Comparison of ENCODE assay signal across 31 cellular contexts in the genomic region with DNA sequence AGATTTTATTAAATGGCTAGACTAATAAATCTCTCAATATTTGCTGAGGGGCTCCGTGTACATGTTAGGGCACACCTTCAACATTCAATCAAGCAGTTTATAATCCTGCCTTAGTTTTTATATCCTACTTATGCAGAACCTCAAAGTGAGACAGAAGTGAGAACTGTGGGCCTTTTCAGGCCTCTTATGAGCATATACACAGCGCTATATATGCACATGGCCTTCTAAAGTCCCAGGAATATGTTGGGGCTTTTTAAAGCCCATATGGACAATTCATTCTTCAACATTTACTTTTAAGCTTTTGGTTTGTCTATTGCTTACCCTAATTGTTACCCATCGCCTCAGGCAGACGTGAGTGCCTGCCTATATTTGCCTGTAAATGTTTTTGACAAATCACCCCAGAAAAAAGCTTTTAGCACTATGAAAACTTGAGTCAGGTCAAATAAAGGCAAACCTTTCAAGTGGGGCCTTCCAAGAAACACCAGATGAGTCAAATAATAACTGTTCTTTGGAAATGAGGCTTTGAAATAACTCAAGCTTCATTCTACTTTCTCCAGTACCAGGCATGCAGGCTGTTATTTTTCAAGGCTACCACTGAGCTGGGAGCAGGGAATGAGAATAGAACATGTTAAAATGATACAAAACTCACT. TPM values are rescaled to one million over a fixed set of nuclear protein-coding genes. Genes with fewer than 3 reads are reported as not detected.
A peak's percentile ranks its signal among the peaks of the same experiment; 100 is the strongest.
DNase-seq lines count a peak whose midpoint lies in the region; ATAC-seq and TF ChIP-seq lines count a peak whose summit lies in the region.
"Had no signal": no experiment of that assay in that cellular context is flagged by ENCODE, and none has a peak within 500 bp of the region (broad histone marks: within the 10 kb centered on the region; RNA-seq: fewer than 3 reads in every experiment).

No MANE protein-coding gene starts in this region.

- no peak overlapping the region for H2BK12ac ChIP-seq in H9 (ENCODE audit: insufficient read length, low read depth, low read length)

- H3K79me1 ChIP-seq in H9 (ENCODE audit: insufficient read depth, low read depth, low read length, poor library complexity, severe bottlenecking): no peaks in the 10 kb centered on the region

- intact Hi-C loops in activated CD4-positive, alpha-beta T cell treated with anti-CD3 and anti-CD28 coated beads, Interleukin-2, amount 10 ng/mL, durations not matched to agents 24 days and 14 days (cut with micrococcal nuclease): loop anchor here (1.0 kb wide), 1 partner anchor 21 kb away; no protein-coding TSS in a partner anchor

- H4K5ac ChIP-seq in H9 (ENCODE audit: insufficient read length, low read depth, low read length): no peak overlapping the region

- peak; percentile 73 for ATAC-seq in activated naive CD8-positive, alpha-beta T cell treated with anti-CD3 and anti-CD28 coated beads, Interleukin-2, amount 10 ng/mL, durations not matched to agents 7 days and 5 days (ENCODE audit: low read depth)
- ATAC-seq in activated T-helper 17 cell treated with anti-CD3 and anti-CD28 coated beads, Interleukin-2, amount 50 U/mL, for 72 hours (replicated peaks): peak; percentile 76
- no peak for ATAC-seq in upper lobe of left lung (ENCODE audit: low FRiP score in 2 of 2)
- ATAC-seq: GM12878, GM23338, Right ventricle myocardium inferior had no signal

- peaks cover 26% of the 10 kb centered on the region for H3K9me3 Mint-ChIP-seq in activated CD4-positive, alpha-beta T cell treated with anti-CD3 and anti-CD28 coated beads, Interleukin-2, amount 10 ng/mL, durations not matched to agents 24 days and 14 days
- H3K9me3 Mint-ChIP-seq in activated naive CD8-positive, alpha-beta T cell treated with anti-CD3 and anti-CD28 coated beads, Interleukin-2, amount 10 ng/mL, durations not matched to agents 7 days and 5 days: peaks cover 16% of the 10 kb centered on the region
- H3K9me3 Mint-ChIP-seq in activated naive CD8-positive, alpha-beta T cell treated with anti-CD3 and anti-CD28 coated beads for 36 hours: peaks cover 23% of the 10 kb centered on the region
- H3K9me3 Mint-ChIP-seq in activated T-helper 17 cell treated with anti-CD3 and anti-CD28 coated beads, Interleukin-2, amount 50 U/mL, for 72 hours: peaks cover 11% of the 10 kb centered on the region
- peaks cover 20 to 26% of the 10 kb centered on the region in 2 experiments for H3K9me3 Mint-ChIP-seq in H9

- H3K4me3 Mint-ChIP-seq in activated CD4-positive, alpha-beta T cell treated with anti-CD3 and anti-CD28 coated beads, Interleukin-2, amount 10 ng/mL, durations not matched to agents 24 days and 14 days: peak overlapping the region; percentile 16
- H3K4me3 Mint-ChIP-seq in activated naive CD8-positive, alpha-beta T cell treated with anti-CD3 and anti-CD28 coated beads, Interleukin-2, amount 10 ng/mL, durations not matched to agents 7 days and 5 days: peak overlapping the region; percentile 39
- H3K4me3 Mint-ChIP-seq in activated naive CD8-positive, alpha-beta T cell treated with anti-CD3 and anti-CD28 coated beads for 36 hours: no peak overlapping the region
- no peak overlapping the region for H3K4me3 Mint-ChIP-seq in activated T-helper 17 cell treated with anti-CD3 and anti-CD28 coated beads, Interleukin-2, amount 50 U/mL, for 72 hours
- H3K4me3 Mint-ChIP-seq in H9: no peak overlapping the region
- H3K4me3 Mint-ChIP-seq: CD14-positive monocyte; CD8-positive, alpha-beta memory T cell; GM23338; HFFc6 had no signal

- H4K20me1 ChIP-seq in H9 (ENCODE audit: control insufficient read depth, insufficient read depth, insufficient read length): no peaks in the 10 kb centered on the region

- DNase-seq in activated CD4-positive, alpha-beta T cell treated with anti-CD3 and anti-CD28 coated beads, Interleukin-2, amount 10 ng/mL, durations not matched to agents 24 days and 14 days: no peak
- no peak for DNase-seq in activated CD4-positive, alpha-beta T cell treated with anti-CD3 and anti-CD28 coated beads for 48 hours
- no peak for DNase-seq in activated naive CD8-positive, alpha-beta T cell treated with anti-CD3 and anti-CD28 coated beads, Interleukin-2, amount 10 ng/mL, durations not matched to agents 7 days and 5 days
- DNase-seq in activated naive CD8-positive, alpha-beta T cell treated with anti-CD3 and anti-CD28 coated beads for 36 hours: no peak
- DNase-seq in NCI-H748 treated with DMSO at 0.1 percent for 48 hours (lab: John Stamatoyannopoulos, UW) (no peak), H9 (no peak), upper lobe of left lung (no peak)
- DNase-seq: 8988T; ACHN; BE2C; CD8-positive, alpha-beta memory T cell; DMS 273 treated with DMSO at 0.1 percent for 48 hours; DMS79; EL; GDM1; HFFc6; IMR-90; KG1; MG63; NCI-H1105 treated with DMSO at 0.1 percent for 48 hours; NCI-H146; NCI-H2029; NCI-H446 treated with DMSO at 0.1 percent for 48 hours; NCI-H526; PC-9 had no signal

- H2AFZ ChIP-seq in H9 (ENCODE audit: low read length): no peak overlapping the region
- H2AFZ ChIP-seq: GM23338, PC-9 had no signal

- no peak overlapping the region for H2AK5ac ChIP-seq in H9 (ENCODE audit: insufficient read length, low read length)

- peaks cover 20% of the 10 kb centered on the region for H3K36me3 Mint-ChIP-seq in activated CD4-positive, alpha-beta T cell treated with anti-CD3 and anti-CD28 coated beads, Interleukin-2, amount 10 ng/mL, durations not matched to agents 24 days and 14 days (ENCODE audit: low read depth)
- H3K36me3 Mint-ChIP-seq in activated naive CD8-positive, alpha-beta T cell treated with anti-CD3 and anti-CD28 coated beads, Interleukin-2, amount 10 ng/mL, durations not matched to agents 7 days and 5 days: peaks cover 30% of the 10 kb centered on the region
- peaks cover 6% of the 10 kb centered on the region for H3K36me3 Mint-ChIP-seq in activated naive CD8-positive, alpha-beta T cell treated with anti-CD3 and anti-CD28 coated beads for 36 hours
- no peaks in the 10 kb centered on the region for H3K36me3 Mint-ChIP-seq in activated T-helper 17 cell treated with anti-CD3 and anti-CD28 coated beads, Interleukin-2, amount 50 U/mL, for 72 hours (ENCODE audit: low read depth)
- peaks cover 0 to 11% (median 2%) of the 10 kb centered on the region in 3 experiments; a peak in 2 of 7 replicates for H3K36me3 Mint-ChIP-seq in H9 (ENCODE audit: insufficient read depth in 1 of 3, low read depth in 3 of 3)
- H3K36me3 Mint-ChIP-seq: CD14-positive monocyte had no signal

- no peak overlapping the region for H2BK120ac ChIP-seq in H9 (ENCODE audit: low read depth, low read length, poor library complexity, severe bottlenecking)

- no peak overlapping the region for H3K9ac ChIP-seq in H9 (ENCODE audit: extremely low read depth, insufficient read length, low read length)

- TF ChIP-seq CTCF in H9 (conservative IDR thresholded peaks at IDR 0.05) (no peak), upper lobe of left lung (IDR thresholded peaks at IDR 0.05) (no peak)

- H3K23me2 ChIP-seq in H9 (ENCODE audit: insufficient read length, low read depth, low read length, poor library complexity, severe bottlenecking): no peaks in the 10 kb centered on the region

- peak overlapping the region; percentile 64 for H3K27ac Mint-ChIP-seq in activated CD4-positive, alpha-beta T cell treated with anti-CD3 and anti-CD28 coated beads, Interleukin-2, amount 10 ng/mL, durations not matched to agents 24 days and 14 days
- H3K27ac Mint-ChIP-seq in activated naive CD8-positive, alpha-beta T cell treated with anti-CD3 and anti-CD28 coated beads, Interleukin-2, amount 10 ng/mL, durations not matched to agents 7 days and 5 days: peak overlapping the region; percentile 74
- no peak overlapping the region for H3K27ac Mint-ChIP-seq in activated naive CD8-positive, alpha-beta T cell treated with anti-CD3 and anti-CD28 coated beads for 36 hours
- H3K27ac Mint-ChIP-seq in activated T-helper 17 cell treated with anti-CD3 and anti-CD28 coated beads, Interleukin-2, amount 50 U/mL, for 72 hours: no peak overlapping the region
- no peak overlapping the region for H3K27ac Mint-ChIP-seq in H9
- H3K27ac Mint-ChIP-seq: CD14-positive monocyte; CD8-positive, alpha-beta memory T cell; GM23338; HFFc6 had no signal

- no peaks in the 10 kb centered on the region for H3K36me3 ChIP-seq in upper lobe of left lung
- H3K36me3 ChIP-seq: BE2C, HAP-1, MG63 had no signal

- H2BK5ac ChIP-seq in H9 (ENCODE audit: insufficient read length, low read length): no peak overlapping the region

- H3K79me2 ChIP-seq in H9 (ENCODE audit: insufficient read depth, low read length): no peaks in the 10 kb centered on the region

- no peak overlapping the region for H3K14ac ChIP-seq in H9 (ENCODE audit: insufficient read depth, low read length)

- no peak overlapping the region for H3K4me3 ChIP-seq in upper lobe of left lung
- H3K4me3 ChIP-seq: GM12878, GM23338, HAP-1, MG63, PC-9 had no signal

- no peak overlapping the region for H3K56ac ChIP-seq in H9 (ENCODE audit: insufficient read length, low read depth, low read length)

- no peak overlapping the region for H3T11ph ChIP-seq in H9 (ENCODE audit: low read length)

- no peak overlapping the region for H4K8ac ChIP-seq in H9 (replicated peaks; ENCODE audit: insufficient read length, low read depth, low read length)

- no peak for TF ChIP-seq EP300 in upper lobe of left lung (IDR thresholded peaks at IDR 0.05)

- H3K4me1 ChIP-seq in H9 (ENCODE audit: insufficient read depth, low read length) (no peaks in the 10 kb centered on the region), upper lobe of left lung (no peaks in the 10 kb centered on the region)
- H3K4me1 ChIP-seq: BE2C, HAP-1 had no signal

- H3K23ac ChIP-seq in H9 (ENCODE audit: insufficient read length, low read depth, low read length): no peak overlapping the region

- WGBS in H9 (ENCODE audit: extremely low coverage, insufficient read length, low lambda C conversion rate): no CpG with 5 or more reads among the region's 4 CpGs
- 61 to 76% methylated on average over 4 of the region's 4 CpGs for WGBS in upper lobe of left lung, 2 donors

- H2BK15ac ChIP-seq in H9 (ENCODE audit: low read depth, low read length): no peak overlapping the region

- no peaks in the 10 kb centered on the region for H3K27me3 ChIP-seq in H9 (ENCODE audit: insufficient read depth, low read length)
- H3K27me3 ChIP-seq in upper lobe of left lung: no peaks in the 10 kb centered on the region
- H3K27me3 ChIP-seq: BE2C had no signal

- no peak overlapping the region for H3K18ac ChIP-seq in H9 (ENCODE audit: insufficient read length, low read depth, low read length)

- POLR2A ChIA-PET in activated naive CD8-positive, alpha-beta T cell treated with anti-CD3 and anti-CD28 coated beads, Interleukin-2, amount 10 ng/mL, durations not matched to agents 7 days and 5 days (lab: Charles Lee): no interaction called here

- no peak for TF ChIP-seq POLR2A in upper lobe of left lung (IDR thresholded peaks at IDR 0.05)

- H3K4me1 Mint-ChIP-seq in activated CD4-positive, alpha-beta T cell treated with anti-CD3 and anti-CD28 coated beads, Interleukin-2, amount 10 ng/mL, durations not matched to agents 24 days and 14 days: peaks cover 8% of the 10 kb centered on the region
- H3K4me1 Mint-ChIP-seq in activated naive CD8-positive, alpha-beta T cell treated with anti-CD3 and anti-CD28 coated beads, Interleukin-2, amount 10 ng/mL, durations not matched to agents 7 days and 5 days: peaks cover 12% of the 10 kb centered on the region
- peaks cover 3% of the 10 kb centered on the region for H3K4me1 Mint-ChIP-seq in activated naive CD8-positive, alpha-beta T cell treated with anti-CD3 and anti-CD28 coated beads for 36 hours
- no peaks in the 10 kb centered on the region for H3K4me1 Mint-ChIP-seq in activated T-helper 17 cell treated with anti-CD3 and anti-CD28 coated beads, Interleukin-2, amount 50 U/mL, for 72 hours
- H3K4me1 Mint-ChIP-seq in H9: no peaks in the 10 kb centered on the region
- H3K4me1 Mint-ChIP-seq: CD14-positive monocyte; CD8-positive, alpha-beta memory T cell; GM23338 had no signal

- H3K9me3 ChIP-seq in H9 (ENCODE audit: control insufficient read depth, low read depth, low read length): no peaks in the 10 kb centered on the region
- H3K9me3 ChIP-seq in upper lobe of left lung: peaks cover 0 to 14% (median 3%) of the 10 kb centered on the region in 4 donors
- H3K9me3 ChIP-seq: BE2C, HAP-1 had no signal

- H4K91ac ChIP-seq in H9 (ENCODE audit: insufficient read length, low read depth, low read length): no peak overlapping the region

- H2BK20ac ChIP-seq in H9 (ENCODE audit: low read depth, low read length, poor library complexity, severe bottlenecking): no peak overlapping the region

- H3K4ac ChIP-seq in H9 (ENCODE audit: low read depth, low read length): no peak overlapping the region

- peaks cover 8% of the 10 kb centered on the region for H3K27me3 Mint-ChIP-seq in activated CD4-positive, alpha-beta T cell treated with anti-CD3 and anti-CD28 coated beads, Interleukin-2, amount 10 ng/mL, durations not matched to agents 24 days and 14 days
- H3K27me3 Mint-ChIP-seq in activated naive CD8-positive, alpha-beta T cell treated with anti-CD3 and anti-CD28 coated beads, Interleukin-2, amount 10 ng/mL, durations not matched to agents 7 days and 5 days: peaks cover 4% of the 10 kb centered on the region
- no peaks in the 10 kb centered on the region for H3K27me3 Mint-ChIP-seq in activated naive CD8-positive, alpha-beta T cell treated with anti-CD3 and anti-CD28 coated beads for 36 hours
- peaks cover under 1% of the 10 kb centered on the region for H3K27me3 Mint-ChIP-seq in activated T-helper 17 cell treated with anti-CD3 and anti-CD28 coated beads, Interleukin-2, amount 50 U/mL, for 72 hours
- H3K27me3 Mint-ChIP-seq in H9 (ENCODE audit: low read depth): no peaks in the 10 kb centered on the region; the same call in 1 of the 2 replicates

- no peak overlapping the region for H3K4me2 ChIP-seq in H9 (ENCODE audit: insufficient read depth, insufficient read length, low read length)
- H3K4me2 ChIP-seq: GM23338, PC-9 had no signal

- H3K27ac ChIP-seq in H9 (ENCODE audit: insufficient read length, low read depth, low read length) (no peak overlapping the region), upper lobe of left lung (no peak overlapping the region)
- H3K27ac ChIP-seq: PC-9 had no signal

RNA-seq across cellular contexts. Expression of a gene that starts 58.2 kb away (rescaled TPM):
- total RNA-seq in activated CD4-positive, alpha-beta T cell treated with anti-CD3 and anti-CD28 coated beads, Interleukin-2, amount 10 ng/mL, durations not matched to agents 24 days and 14 days: not detected in 2 replicates
- 1 to 10 TPM in 1 of 2 experiments, under 1 TPM in 1; 0.42 to 1.1 TPM for total RNA-seq in activated naive CD8-positive, alpha-beta T cell treated with anti-CD3 and anti-CD28 coated beads, Interleukin-2, amount 10 ng/mL, durations not matched to agents 7 days and 5 days
- not detected for total RNA-seq in activated naive CD8-positive, alpha-beta T cell treated with anti-CD3 and anti-CD28 coated beads for 36 hours
- total RNA-seq in activated T-helper 17 cell treated with anti-CD3 and anti-CD28 coated beads, Interleukin-2, amount 50 U/mL, for 72 hours: 1 to 10 TPM in 1 of 2 donors, not detected in 1; 1.6 TPM
- total RNA-seq in H9 (2021): not detected in 2 replicates
- total RNA-seq in upper lobe of left lung: 10 to 100 TPM in 1 of 6 donors, 1 to 10 TPM in 3, under 1 TPM in 1, not detected in 1; 0.86 to 10.3 (median 2.0) TPM
- total RNA-seq: GM12878 had no signal

Comparison
In these comparisons a context has a peak if more than half of its experiments do, and no peak if none do; other contexts are left out.
1. H3K27ac Mint-ChIP-seq: peak in activated CD4-positive, alpha-beta T cell treated with anti-CD3 and anti-CD28 coated beads, Interleukin-2, amount 10 ng/mL, durations not matched to agents 24 days and 14 days (single experiment) and activated naive CD8-positive, alpha-beta T cell treated with anti-CD3 and anti-CD28 coated beads, Interleukin-2, amount 10 ng/mL, durations not matched to agents 7 days and 5 days (single experiment); none in activated naive CD8-positive, alpha-beta T cell treated with anti-CD3 and anti-CD28 coated beads for 36 hours (single experiment), activated T-helper 17 cell treated with anti-CD3 and anti-CD28 coated beads, Interleukin-2, amount 50 U/mL, for 72 hours (single experiment) and H9 (0 of 3).
2. H3K4me3 Mint-ChIP-seq: peak in activated CD4-positive, alpha-beta T cell treated with anti-CD3 and anti-CD28 coated beads, Interleukin-2, amount 10 ng/mL, durations not matched to agents 24 days and 14 days (single experiment) and activated naive CD8-positive, alpha-beta T cell treated with anti-CD3 and anti-CD28 coated beads, Interleukin-2, amount 10 ng/mL, durations not matched to agents 7 days and 5 days (single experiment); none in activated naive CD8-positive, alpha-beta T cell treated with anti-CD3 and anti-CD28 coated beads for 36 hours (single experiment), activated T-helper 17 cell treated with anti-CD3 and anti-CD28 coated beads, Interleukin-2, amount 50 U/mL, for 72 hours (single experiment) and H9 (0 of 2).
3. ATAC-seq: peak in activated naive CD8-positive, alpha-beta T cell treated with anti-CD3 and anti-CD28 coated beads, Interleukin-2, amount 10 ng/mL, durations not matched to agents 7 days and 5 days (single experiment) and activated T-helper 17 cell treated with anti-CD3 and anti-CD28 coated beads, Interleukin-2, amount 50 U/mL, for 72 hours (single experiment); none in upper lobe of left lung (0 of 2).